ENCODE assay signal across 16 cellular contexts in genomic region chr2:144181006-144181405, GRCh38.
"Had no signal": no experiment of that assay in that cellular context is flagged by ENCODE, and none has a peak within 500 bp of the region (broad histone marks: within the 10 kb centered on the region; RNA-seq: fewer than 3 reads in every experiment).

No MANE protein-coding gene starts in this region.

- H3K27ac ChIP-seq: ascending aorta, breast epithelium, tibial artery had no signal

- H3K27me3 ChIP-seq: ascending aorta, breast epithelium, tibial artery had no signal

- H3K4me1 ChIP-seq: ascending aorta, breast epithelium had no signal

- H3K4me3 ChIP-seq: ascending aorta, breast epithelium, tibial artery had no signal

- H3K9me3 ChIP-seq: ascending aorta, breast epithelium, tibial artery had no signal

- H3K36me3 ChIP-seq: ascending aorta, breast epithelium had no signal

- ATAC-seq: activated CD8-positive, alpha-beta T cell treated with anti-CD3 and anti-CD28 coated beads, Interleukin-2, amount 10 ng/mL, durations not matched to agents 7 days and 5 days; activated T-cell treated with anti-CD3 and anti-CD28 coated beads, Interleukin-2, amount 50 U/mL, for 72 hours; left ventricle myocardium superior; naive thymus-derived CD8-positive, alpha-beta T cell; WTC11 had no signal

- DNase-seq: activated CD4-positive, alpha-beta T cell treated with anti-CD3 and anti-CD28 coated beads for 48 hours; activated CD8-positive, alpha-beta memory T cell treated with anti-CD3 and anti-CD28 coated beads, Interleukin-2, amount 50 U/mL, for 4 hours; activated CD8-positive, alpha-beta T cell treated with anti-CD3 and anti-CD28 coated beads, Interleukin-2, amount 10 ng/mL, durations not matched to agents 7 days and 5 days; activated T-cell treated with anti-CD3 and anti-CD28 coated beads, Interleukin-2, amount 50 U/mL, for 72 hours; cerebellar nuclear complex; effector memory CD4-positive, alpha-beta T cell; hippocampal formation; kidney; left ventricle myocardium superior; naive thymus-derived CD8-positive, alpha-beta T cell; stimulated activated CD4-positive, alpha-beta T cell treated with anti-CD3 and anti-CD28 coated beads, Interleukin-4, amount 100 ng/mL, for 1 hour; stimulated activated naive CD4-positive, alpha-beta T cell; tibial artery had no signal
